Comparison of ENCODE assay signal across 11 cellular contexts in genomic region chr4:154741877-154742851, GRCh38. TPM values are rescaled to one million over a fixed set of nuclear protein-coding genes. Genes with fewer than 3 reads are reported as not detected.
DNase-seq lines count a peak whose midpoint lies in the region; ATAC-seq and TF ChIP-seq lines count a peak whose summit lies in the region.
"Had no signal": no experiment of that assay in that cellular context is flagged by ENCODE, and none has a peak within 500 bp of the region (broad histone marks: within the 10 kb centered on the region; RNA-seq: fewer than 3 reads in every experiment).

No MANE protein-coding gene starts in this region.

- in situ Hi-C loops in GM13977 (cut with MboI; ENCODE audit: low pct_unique_long_range_greater_than_20kb, low sequenced_read_pairs, unreplicated experiment) = no loop called here
- in situ Hi-C loops in gastrocnemius medialis (cut with MboI; ENCODE audit: low sequenced_read_pairs in 4 of 4) = no loop called here

- H3K27ac ChIP-seq in gastrocnemius medialis = no peak overlapping the region

- H3K27me3 Mint-ChIP-seq in activated CD4-positive, alpha-beta memory T cell treated with anti-CD3 and anti-CD28 coated beads, Interleukin-2, amount 10 ng/mL, durations not matched to agents 7 days and 5 days = peaks cover 62% of the 10 kb centered on the region

- no peaks in the 10 kb centered on the region for H3K9me3 ChIP-seq in iPS-18c (ENCODE audit: control insufficient read depth, insufficient read depth, low read length)
- H3K9me3 ChIP-seq in gastrocnemius medialis = no peaks in the 10 kb centered on the region

- CTCF ChIA-PET in activated CD4-positive, alpha-beta memory T cell treated with anti-CD3 and anti-CD28 coated beads, Interleukin-2, amount 10 ng/mL, durations not matched to agents 7 days and 5 days (lab: Charles Lee) = no interaction called here

- no peak for TF ChIP-seq POLR2A in gastrocnemius medialis (IDR thresholded peaks at IDR 0.05)

- no peak for TF ChIP-seq CTCF in GM13977 (IDR thresholded peaks at IDR 0.05; ENCODE audit: extremely low read depth, insufficient read depth, missing control alignments)
- TF ChIP-seq CTCF in gastrocnemius medialis (IDR thresholded peaks at IDR 0.05 in 4 of 5, conservative IDR thresholded peaks at IDR 0.05 in 1 of 5) = no peak

- H3K4me3 Mint-ChIP-seq in activated CD4-positive, alpha-beta memory T cell treated with anti-CD3 and anti-CD28 coated beads, Interleukin-2, amount 10 ng/mL, durations not matched to agents 7 days and 5 days = peak overlapping the region; percentile 17

- POLR2A ChIA-PET in activated CD4-positive, alpha-beta memory T cell treated with anti-CD3 and anti-CD28 coated beads, Interleukin-2, amount 10 ng/mL, durations not matched to agents 7 days and 5 days (lab: Charles Lee) = no interaction called here

- H3K36me3 ChIP-seq in gastrocnemius medialis = no peaks in the 10 kb centered on the region

- H3K4me1 ChIP-seq in gastrocnemius medialis = peaks cover 0 to 3% of the 10 kb centered on the region in 2 donors

- H3K4me3 ChIP-seq in iPS-18c (ENCODE audit: insufficient read depth, low read depth, low read length) (peak overlapping the region; percentile 32; the same call in 1 of the 2 replicates), gastrocnemius medialis (peak overlapping the region in 3 of 4 donors; percentile 17 to 50 (median 47))

- H3K27ac Mint-ChIP-seq in activated CD4-positive, alpha-beta memory T cell treated with anti-CD3 and anti-CD28 coated beads, Interleukin-2, amount 10 ng/mL, durations not matched to agents 7 days and 5 days = no peak overlapping the region
- H3K27ac Mint-ChIP-seq: activated T-helper 1 cell treated with anti-CD3 and anti-CD28 coated beads, Interleukin-12 subunit alpha, Interleukin-12 subunit beta, Interleukin-2, Interleukin-4 antibody, amounts not matched to agents 30 ng/mL and 10 ng/mL and 1 ng/mL, durations not matched to agents 14 hours and 24 hours and 36 hours had no signal

- no peaks in the 10 kb centered on the region for H3K9me3 Mint-ChIP-seq in activated CD4-positive, alpha-beta memory T cell treated with anti-CD3 and anti-CD28 coated beads, Interleukin-2, amount 10 ng/mL, durations not matched to agents 7 days and 5 days
- H3K9me3 Mint-ChIP-seq: activated T-helper 1 cell treated with anti-CD3 and anti-CD28 coated beads, Interleukin-12 subunit alpha, Interleukin-12 subunit beta, Interleukin-2, Interleukin-4 antibody, amounts not matched to agents 30 ng/mL and 10 ng/mL and 1 ng/mL, durations not matched to agents 14 hours and 24 hours and 36 hours had no signal

- peaks cover 17% of the 10 kb centered on the region for H3K4me1 Mint-ChIP-seq in activated CD4-positive, alpha-beta memory T cell treated with anti-CD3 and anti-CD28 coated beads, Interleukin-2, amount 10 ng/mL, durations not matched to agents 7 days and 5 days

- DNase-seq in GM13977 (ENCODE audit: low spot score) (peak; percentile 26), gastrocnemius medialis (no peak), cerebellum (ENCODE audit: low spot score) (no peak)
- DNase-seq in activated CD4-positive, alpha-beta memory T cell treated with anti-CD3 and anti-CD28 coated beads, Interleukin-2, amount 10 ng/mL, durations not matched to agents 7 days and 5 days = no peak
- DNase-seq in activated CD4-positive, CD25-positive, alpha-beta regulatory T cell treated with anti-CD3 and anti-CD28 coated beads, Interleukin-2, amount 50 U/mL, for 72 hours = no peak
- DNase-seq: NCI-H774; stimulated activated naive CD4-positive, alpha-beta T cell treated with Interleukin-2 at 50 U/mL for 16 hours had no signal

- intact Hi-C loops in gastrocnemius medialis (cut with DNase I; ENCODE audit: low total_unique reads) = no loop called here

- ATAC-seq in gastrocnemius medialis = no peak
- no peak for ATAC-seq in GM21390 (IDR thresholded peaks at IDR 0.05; ENCODE audit: unreplicated experiment)
- ATAC-seq in HG03139 (IDR thresholded peaks at IDR 0.05; ENCODE audit: unreplicated experiment) = no peak

- H3K36me3 Mint-ChIP-seq in activated CD4-positive, alpha-beta memory T cell treated with anti-CD3 and anti-CD28 coated beads, Interleukin-2, amount 10 ng/mL, durations not matched to agents 7 days and 5 days (ENCODE audit: low read depth) = peaks cover 4% of the 10 kb centered on the region

- peaks cover 37 to 40% (median 37%) of the 10 kb centered on the region in 3 donors for H3K27me3 ChIP-seq in gastrocnemius medialis

RNA-seq across cellular contexts. Expression of gene LRAT, which starts 1.6 kb away (rescaled TPM):
- total RNA-seq in activated CD4-positive, alpha-beta memory T cell treated with anti-CD3 and anti-CD28 coated beads, Interleukin-2, amount 10 ng/mL, durations not matched to agents 7 days and 5 days = not detected
- total RNA-seq in gastrocnemius medialis (not detected), cerebellum (1.6 TPM)
- total RNA-seq: activated T-helper 1 cell treated with anti-CD3 and anti-CD28 coated beads, Interleukin-12 subunit alpha, Interleukin-12 subunit beta, Interleukin-2, Interleukin-4 antibody, amounts not matched to agents 30 ng/mL and 10 ng/mL and 1 ng/mL, durations not matched to agents 14 hours and 24 hours and 36 hours had no signal

RNA-seq across cellular contexts. Expression of gene RBM46, which starts 38.9 kb away (rescaled TPM):
- not detected for total RNA-seq in activated CD4-positive, alpha-beta memory T cell treated with anti-CD3 and anti-CD28 coated beads, Interleukin-2, amount 10 ng/mL, durations not matched to agents 7 days and 5 days
- not detected for total RNA-seq in gastrocnemius medialis
- total RNA-seq in cerebellum = 0.27 TPM
- total RNA-seq: activated T-helper 1 cell treated with anti-CD3 and anti-CD28 coated beads, Interleukin-12 subunit alpha, Interleukin-12 subunit beta, Interleukin-2, Interleukin-4 antibody, amounts not matched to agents 30 ng/mL and 10 ng/mL and 1 ng/mL, durations not matched to agents 14 hours and 24 hours and 36 hours had no signal
